In genomic region chr11:66172146-66172545, GRCh38 we compare ENCODE assay signal across 10 cellular contexts.
A peak's percentile ranks its signal among the peaks of the same experiment; 100 is the strongest.
DNase-seq lines count a peak whose midpoint lies in the region; ATAC-seq and TF ChIP-seq lines count a peak whose summit lies in the region.
"Had no signal": no experiment of that assay in that cellular context is flagged by ENCODE, and none has a peak within 500 bp of the region (broad histone marks: within the 10 kb centered on the region; RNA-seq: fewer than 3 reads in every experiment).

No MANE protein-coding gene starts in this region.

- no peak for TF ChIP-seq CTCF in fibroblast of pulmonary artery (IDR thresholded peaks at IDR 0.05; ENCODE audit: low read length, missing control alignments)

- H3K9me3 Mint-ChIP-seq in activated CD8-positive, alpha-beta T cell treated with anti-CD3 and anti-CD28 coated beads, Interleukin-2, amount 10 ng/mL, durations not matched to agents 7 days and 5 days (ENCODE audit: insufficient read depth) = no peaks in the 10 kb centered on the region
- no peaks in the 10 kb centered on the region for H3K9me3 Mint-ChIP-seq in activated T-helper 1 cell treated with anti-CD3 and anti-CD28 coated beads, Interleukin-12 subunit alpha, Interleukin-12 subunit beta, Interleukin-2, Interleukin-4 antibody, amounts not matched to agents 30 ng/mL and 10 ng/mL and 1 ng/mL, durations not matched to agents 14 hours and 24 hours and 36 hours

- H3K27ac Mint-ChIP-seq in activated CD8-positive, alpha-beta T cell treated with anti-CD3 and anti-CD28 coated beads, Interleukin-2, amount 10 ng/mL, durations not matched to agents 7 days and 5 days = no peak overlapping the region
- no peak overlapping the region for H3K27ac Mint-ChIP-seq in activated T-helper 1 cell treated with anti-CD3 and anti-CD28 coated beads, Interleukin-12 subunit alpha, Interleukin-12 subunit beta, Interleukin-2, Interleukin-4 antibody, amounts not matched to agents 30 ng/mL and 10 ng/mL and 1 ng/mL, durations not matched to agents 14 hours and 24 hours and 36 hours

- H3K27me3 Mint-ChIP-seq in activated CD8-positive, alpha-beta T cell treated with anti-CD3 and anti-CD28 coated beads, Interleukin-2, amount 10 ng/mL, durations not matched to agents 7 days and 5 days (ENCODE audit: low read depth) = no peaks in the 10 kb centered on the region
- H3K27me3 Mint-ChIP-seq in activated T-helper 1 cell treated with anti-CD3 and anti-CD28 coated beads, Interleukin-12 subunit alpha, Interleukin-12 subunit beta, Interleukin-2, Interleukin-4 antibody, amounts not matched to agents 30 ng/mL and 10 ng/mL and 1 ng/mL, durations not matched to agents 14 hours and 24 hours and 36 hours (ENCODE audit: insufficient read depth) = no peaks in the 10 kb centered on the region

- POLR2A ChIA-PET in activated CD8-positive, alpha-beta T cell treated with anti-CD3 and anti-CD28 coated beads, Interleukin-2, amount 10 ng/mL, durations not matched to agents 7 days and 5 days (lab: Charles Lee) = no interaction called here

- H3K4me3 ChIP-seq in fibroblast of pulmonary artery (replicated peaks; ENCODE audit: low read depth, low read length) = no peak overlapping the region

- no peak for ATAC-seq in activated CD8-positive, alpha-beta T cell treated with anti-CD3 and anti-CD28 coated beads, Interleukin-2, amount 10 ng/mL, durations not matched to agents 7 days and 5 days
- ATAC-seq in left colon = no peak

- no peak overlapping the region for H3K4me3 Mint-ChIP-seq in activated CD8-positive, alpha-beta T cell treated with anti-CD3 and anti-CD28 coated beads, Interleukin-2, amount 10 ng/mL, durations not matched to agents 7 days and 5 days
- H3K4me3 Mint-ChIP-seq in activated T-helper 1 cell treated with anti-CD3 and anti-CD28 coated beads, Interleukin-12 subunit alpha, Interleukin-12 subunit beta, Interleukin-2, Interleukin-4 antibody, amounts not matched to agents 30 ng/mL and 10 ng/mL and 1 ng/mL, durations not matched to agents 14 hours and 24 hours and 36 hours = no peak overlapping the region

- H3K4me1 Mint-ChIP-seq in activated CD8-positive, alpha-beta T cell treated with anti-CD3 and anti-CD28 coated beads, Interleukin-2, amount 10 ng/mL, durations not matched to agents 7 days and 5 days (ENCODE audit: low read depth) = no peaks in the 10 kb centered on the region
- no peaks in the 10 kb centered on the region for H3K4me1 Mint-ChIP-seq in activated T-helper 1 cell treated with anti-CD3 and anti-CD28 coated beads, Interleukin-12 subunit alpha, Interleukin-12 subunit beta, Interleukin-2, Interleukin-4 antibody, amounts not matched to agents 30 ng/mL and 10 ng/mL and 1 ng/mL, durations not matched to agents 14 hours and 24 hours and 36 hours (ENCODE audit: low read depth)

- CTCF ChIA-PET in activated CD8-positive, alpha-beta T cell treated with anti-CD3 and anti-CD28 coated beads, Interleukin-2, amount 10 ng/mL, durations not matched to agents 7 days and 5 days (lab: Charles Lee) = no interaction called here

- peaks cover 3% of the 10 kb centered on the region for H3K36me3 Mint-ChIP-seq in activated CD8-positive, alpha-beta T cell treated with anti-CD3 and anti-CD28 coated beads, Interleukin-2, amount 10 ng/mL, durations not matched to agents 7 days and 5 days (ENCODE audit: low read depth)
- H3K36me3 Mint-ChIP-seq in activated T-helper 1 cell treated with anti-CD3 and anti-CD28 coated beads, Interleukin-12 subunit alpha, Interleukin-12 subunit beta, Interleukin-2, Interleukin-4 antibody, amounts not matched to agents 30 ng/mL and 10 ng/mL and 1 ng/mL, durations not matched to agents 14 hours and 24 hours and 36 hours (ENCODE audit: low read depth) = no peaks in the 10 kb centered on the region

- DNase-seq in activated CD4-positive, alpha-beta T cell treated with anti-CD3 and anti-CD28 coated beads, Interleukin-2, amount 50 U/mL, for 48 hours = peak; percentile 44 to 48
- DNase-seq in activated CD4-positive, alpha-beta T cell treated with anti-CD3 and anti-CD28 coated beads for 1 hour = no peak
- DNase-seq in activated CD8-positive, alpha-beta T cell treated with anti-CD3 and anti-CD28 coated beads, Interleukin-2, amount 10 ng/mL, durations not matched to agents 7 days and 5 days = peak; percentile 16
- DNase-seq in fibroblast of pulmonary artery (ENCODE audit: low read depth) (peak; percentile 50), left colon (no peak), dedifferentiated amniotic fluid mesenchymal stem cell (ENCODE audit: extremely low spot score) (no peak)
- DNase-seq in stimulated activated CD4-positive, alpha-beta T cell treated with anti-CD3 and anti-CD28 coated beads, Interleukin-4, amount 100 ng/mL, for 24 hours = peak; percentile 57
- no peak for DNase-seq in activated T-helper 1 cell treated with anti-CD3 and anti-CD28 coated beads, Interleukin-12 subunit alpha, Interleukin-12 subunit beta, Interleukin-2, Interleukin-4 antibody, amounts not matched to agents 30 ng/mL and 10 ng/mL and 1 ng/mL, durations not matched to agents 14 hours and 24 hours and 36 hours (ENCODE audit: low spot score)
- DNase-seq: activated gamma-delta T cell treated with Interleukin-2 at 50 U/mL for 16 hours, NCI-H2029 treated with DMSO at 0.1 percent for 48 hours had no signal

- intact Hi-C loops in left colon (cut with DNase I, micrococcal nuclease) = no loop called here
- intact Hi-C loops in activated T-helper 1 cell treated with anti-CD3 and anti-CD28 coated beads, Interleukin-12 subunit alpha, Interleukin-12 subunit beta, Interleukin-2, Interleukin-4 antibody, amounts not matched to agents 30 ng/mL and 10 ng/mL and 1 ng/mL, durations not matched to agents 14 hours and 24 hours and 36 hours (cut with micrococcal nuclease) = no loop called here

Comparison
In these comparisons a context has a peak if more than half of its experiments do, and no peak if none do; other contexts are left out.
1. DNase-seq: peak in activated CD4-positive, alpha-beta T cell treated with anti-CD3 and anti-CD28 coated beads, Interleukin-2, amount 50 U/mL, for 48 hours (2 of 2), activated CD8-positive, alpha-beta T cell treated with anti-CD3 and anti-CD28 coated beads, Interleukin-2, amount 10 ng/mL, durations not matched to agents 7 days and 5 days (single experiment), fibroblast of pulmonary artery (single experiment) and stimulated activated CD4-positive, alpha-beta T cell treated with anti-CD3 and anti-CD28 coated beads, Interleukin-4, amount 100 ng/mL, for 24 hours (single experiment); none in activated CD4-positive, alpha-beta T cell treated with anti-CD3 and anti-CD28 coated beads for 1 hour (single experiment), left colon (0 of 2), dedifferentiated amniotic fluid mesenchymal stem cell (single experiment) and activated T-helper 1 cell treated with anti-CD3 and anti-CD28 coated beads, Interleukin-12 subunit alpha, Interleukin-12 subunit beta, Interleukin-2, Interleukin-4 antibody, amounts not matched to agents 30 ng/mL and 10 ng/mL and 1 ng/mL, durations not matched to agents 14 hours and 24 hours and 36 hours (single experiment).